ENCODE assay signal across 23 cellular contexts in the genomic region with DNA sequence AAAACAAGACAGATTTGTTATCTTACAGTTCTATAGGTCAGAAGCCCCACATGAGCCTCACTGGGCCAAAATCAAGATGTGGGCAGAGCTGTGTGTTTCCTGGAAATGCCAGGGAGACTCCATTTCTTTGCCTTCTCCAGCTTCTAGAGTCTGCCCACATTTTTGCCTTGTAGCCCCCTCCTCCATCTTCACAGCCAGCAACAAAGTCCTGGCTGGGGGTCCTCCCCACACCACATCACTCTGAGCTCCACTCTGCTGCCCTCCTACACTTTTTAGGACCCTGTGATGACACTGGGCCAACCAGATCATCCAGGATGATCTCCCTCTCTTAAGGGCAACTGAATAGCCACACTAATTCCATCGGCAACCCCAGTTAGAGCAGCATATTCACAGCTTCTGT.
"Had no signal": no experiment of that assay in that cellular context is flagged by ENCODE, and none has a peak within 500 bp of the region (broad histone marks: within the 10 kb centered on the region; RNA-seq: fewer than 3 reads in every experiment).

No MANE protein-coding gene starts in this region.

- DNase-seq: cerebellar nuclear complex; cortex of kidney; effector CD4-positive, alpha-beta T cell; endodermal cell; esophagus squamous epithelium; foreskin melanocyte; glutamatergic neuron; heart right ventricle; hippocampal formation; left cardiac atrium; left lung; mesenchymal stem cell; mucosa of descending colon; naive thymus-derived CD4-positive, alpha-beta T cell; sigmoid colon; stimulated activated CD4-positive, alpha-beta T cell treated with anti-CD3 and anti-CD28 coated beads, Interleukin-2, amount 100 ng/mL, for 24 hours; stimulated activated CD4-positive, alpha-beta T cell treated with anti-CD3 and anti-CD28 coated beads, Interleukin-4, amount 100 ng/mL, for 24 hours; stimulated activated naive CD8-positive, alpha-beta T cell treated with anti-CD3 and anti-CD28 coated beads, Interleukin-15, Interleukin-2, amounts not matched to agents 100 U/mL and 50 U/mL, for 24 hours; transverse colon; upper lobe of right lung; uterus had no signal

- ATAC-seq: heart right ventricle; left cardiac atrium; left lung; mucosa of descending colon; naive thymus-derived CD4-positive, alpha-beta T cell; stimulated activated memory B cell treated with anti-CD40 and anti-IgM and Interleukin-4, amounts not matched to agents 10 μg/mL and 1 μg/mL and 100 μg/mL, for 72 hours; stimulated activated naive CD8-positive, alpha-beta T cell treated with anti-CD3 and anti-CD28 coated beads, Interleukin-15, Interleukin-2, amounts not matched to agents 100 U/mL and 50 U/mL, for 24 hours; upper lobe of right lung had no signal

- H3K36me3 Mint-ChIP-seq: mesothelial cell of epicardium had no signal

- H3K4me1 Mint-ChIP-seq: mesothelial cell of epicardium had no signal

- H3K4me3 Mint-ChIP-seq: endodermal cell; mesothelial cell of epicardium; naive thymus-derived CD4-positive, alpha-beta T cell; stimulated activated memory B cell treated with anti-CD40 and anti-IgM and Interleukin-4, amounts not matched to agents 10 μg/mL and 1 μg/mL and 100 μg/mL, for 72 hours had no signal

- H3K27ac Mint-ChIP-seq: endodermal cell; mesothelial cell of epicardium; stimulated activated memory B cell treated with anti-CD40 and anti-IgM and Interleukin-4, amounts not matched to agents 10 μg/mL and 1 μg/mL and 100 μg/mL, for 72 hours had no signal

- H3K27me3 Mint-ChIP-seq: stimulated activated memory B cell treated with anti-CD40 and anti-IgM and Interleukin-4, amounts not matched to agents 10 μg/mL and 1 μg/mL and 100 μg/mL, for 72 hours had no signal

- H3K9me3 Mint-ChIP-seq: endodermal cell had no signal
